ENCODE assay signal across 1 cellular context in genomic region chr1:12475158-12475934, GRCh38.
A peak's percentile ranks its signal among the peaks of the same experiment; 100 is the strongest.
TF ChIP-seq lines count a peak whose summit lies in the region.

No MANE protein-coding gene starts in this region.

TF ChIP-seq in K562, 482 proteins besides CTCF, POLR2A, EP300 and RAD21 (continued from another document):
- TF ChIP-seq ZBTB40 (IDR thresholded peaks at IDR 0.05), result 0 out of 2 replicates have a peak, but pooled peaks have one; percentile 30
- TF ChIP-seq ZBTB40 (CRISPR knock-in tag; IDR thresholded peaks at IDR 0.05), result no peak
- no peak for TF ChIP-seq C11orf30 (IDR thresholded peaks at IDR 0.05; ENCODE audit: low read depth)
- 0 out of 4 replicates have a peak, but pooled peaks of 1 of the 2 experiments have one; percentile 19 for TF ChIP-seq TEAD1 (CRISPR knock-in tag; IDR thresholded peaks at IDR 0.05)
- TF ChIP-seq YY1 (IDR thresholded peaks at IDR 0.05; ENCODE audit: borderline replicate concordance in 1 of 3, control insufficient read depth in 1 of 3, extremely low read depth in 1 of 3, insufficient read depth in 3 of 3, insufficient read length in 1 of 3, insufficient replicate concordance in 2 of 3, low read depth in 1 of 3, low read length in 2 of 3), result peak in 1 of 3 experiments; percentile 7
- TF ChIP-seq CBFB (CRISPR knock-in tag; IDR thresholded peaks at IDR 0.05), result no peak
- no peak for TF ChIP-seq SMC3 (conservative IDR thresholded peaks at IDR 0.05; ENCODE audit: insufficient read depth, low read depth, low read length)
- TF ChIP-seq PPARD (CRISPR knock-in tag; IDR thresholded peaks at IDR 0.05), result no peak
- TF ChIP-seq REST (CRISPR knock-in tag; IDR thresholded peaks at IDR 0.05; ENCODE audit: low read depth), result no peak
- TF ChIP-seq ZNF668 (CRISPR knock-in tag; IDR thresholded peaks at IDR 0.05), result 0 out of 2 replicates have a peak, but pooled peaks have one; percentile 62
